Comparison of ENCODE assay signal across 2 cellular contexts in genomic region chr4:173528378-173529321, GRCh38.
TF ChIP-seq lines count a peak whose summit lies in the region.

No MANE protein-coding gene starts in this region.

TF ChIP-seq in liver, 16 proteins besides CTCF, POLR2A, EP300 and RAD21 (continued from another document):
- TF ChIP-seq EGR1 (IDR thresholded peaks at IDR 0.05; ENCODE audit: low read depth in 2 of 2) (no peak), FOXA2 (IDR thresholded peaks at IDR 0.05) (no peak), MAX (IDR thresholded peaks at IDR 0.05) (no peak), REST (IDR thresholded peaks at IDR 0.05) (no peak), ZBTB33 (IDR thresholded peaks at IDR 0.05) (no peak), NR2F2 (IDR thresholded peaks at IDR 0.05) (no peak), SP1 (IDR thresholded peaks at IDR 0.05) (no peak), HNF4G (IDR thresholded peaks at IDR 0.05) (no peak), HNF4A (conservative IDR thresholded peaks at IDR 0.05) (no peak), YY1 (IDR thresholded peaks at IDR 0.05) (no peak), FOXA1 (IDR thresholded peaks at IDR 0.05) (no peak), RXRA (IDR thresholded peaks at IDR 0.05) (no peak)

TF ChIP-seq in HepG2, 621 proteins besides CTCF, POLR2A, EP300 and RAD21 (continued from another document):
- TF ChIP-seq PATZ1 (CRISPR knock-in tag; IDR thresholded peaks at IDR 0.05) (no peak), ZNF552 (CRISPR knock-in tag; IDR thresholded peaks at IDR 0.05; ENCODE audit: borderline replicate concordance) (no peak), PRPF4 (IDR thresholded peaks at IDR 0.05; ENCODE audit: low read depth, low read length, poor library complexity, severe bottlenecking) (no peak)
